In the genomic region with DNA sequence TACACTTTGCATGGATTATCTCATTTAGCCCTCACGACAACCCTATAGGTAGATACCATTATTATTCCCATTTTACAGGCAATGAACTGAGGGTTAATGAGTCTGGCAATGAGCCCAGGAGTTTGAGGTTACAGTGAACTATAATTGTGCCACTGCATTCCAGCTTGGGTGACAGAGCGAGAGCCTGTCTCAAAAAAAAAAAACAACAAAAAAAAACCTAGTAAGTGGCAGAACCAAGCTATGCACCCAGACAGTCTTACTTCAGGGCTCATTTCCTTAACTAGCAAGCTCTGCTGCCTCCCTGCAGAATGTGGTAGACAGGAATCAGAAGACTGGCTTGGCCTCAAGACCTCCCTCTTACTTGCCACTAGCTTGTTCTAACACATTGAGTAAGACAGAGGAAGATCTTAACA, we compare ENCODE assay signal across 24 cellular contexts.
DNase-seq lines count a peak whose midpoint lies in the region; ATAC-seq and TF ChIP-seq lines count a peak whose summit lies in the region.
"Had no signal": no experiment of that assay in that cellular context is flagged by ENCODE, and none has a peak within 500 bp of the region (broad histone marks: within the 10 kb centered on the region; RNA-seq: fewer than 3 reads in every experiment).

No MANE protein-coding gene starts in this region.

- TF ChIP-seq CTCF in parathyroid adenoma (IDR thresholded peaks at IDR 0.05), result no peak

- no peak overlapping the region for H3K4me2 ChIP-seq in parathyroid adenoma (ENCODE audit: low read length)

- H2AFZ ChIP-seq in parathyroid adenoma, result peak overlapping the region; percentile 43

- H3K9me3 ChIP-seq in parathyroid adenoma (ENCODE audit: control insufficient read depth, low read length), result no peaks in the 10 kb centered on the region
- H3K9me3 ChIP-seq: adrenal gland, BE2C, breast epithelium, Caco-2, vagina had no signal

- H3K27me3 ChIP-seq in parathyroid adenoma (ENCODE audit: control insufficient read depth, insufficient read depth, low read length), result no peaks in the 10 kb centered on the region
- H3K27me3 ChIP-seq: adrenal gland, BE2C, breast epithelium, vagina had no signal

- intact Hi-C loops in posterior cingulate gyrus (cut with DNase I), result no loop called here

- no peaks in the 10 kb centered on the region for H3K36me3 ChIP-seq in parathyroid adenoma (ENCODE audit: control insufficient read depth, insufficient read depth, low read length)
- H3K36me3 ChIP-seq: adrenal gland, BE2C, breast epithelium, vagina had no signal

- no peak overlapping the region for H3K4me3 ChIP-seq in parathyroid adenoma (ENCODE audit: low read depth, low read length)
- H3K4me3 ChIP-seq: adrenal gland, breast epithelium, vagina had no signal

- no peak overlapping the region for H3K27ac ChIP-seq in parathyroid adenoma
- H3K27ac ChIP-seq: adrenal gland, breast epithelium, vagina had no signal

- no peak overlapping the region for H3K9ac ChIP-seq in parathyroid adenoma

- H3K4me1 ChIP-seq in parathyroid adenoma, result no peaks in the 10 kb centered on the region
- H3K4me1 ChIP-seq: adrenal gland, BE2C, breast epithelium, Caco-2, vagina had no signal

- H3K79me2 ChIP-seq in parathyroid adenoma, result no peaks in the 10 kb centered on the region

- peak; percentile 35 for DNase-seq in NCI-H2029 (lab: John Stamatoyannopoulos, UW)
- DNase-seq in NCI-H2029 treated with DMSO at 0.1 percent for 48 hours (lab: John Stamatoyannopoulos, UW), result no peak
- peak; percentile 72 for DNase-seq in MV-4-11 (lab: John Stamatoyannopoulos, UW)
- DNase-seq in astrocyte of the hippocampus (ENCODE audit: low read depth, low spot score), result peak; percentile 30
- DNase-seq in NK-92 treated with Interleukin-12 subunit alpha and Interleukin-12 subunit beta, amount 100 ng/mL, for 24 hours (lab: John Stamatoyannopoulos, UW), result no peak
- no peak for DNase-seq in posterior cingulate gyrus
- DNase-seq: 8988T; activated CD4-positive, alpha-beta T cell treated with anti-CD3 and anti-CD28 coated beads, Interleukin-2, amount 50 U/mL, for 4 hours; activated gamma-delta T cell treated with Interleukin-2 at 50 U/mL for 16 hours; adrenal gland; BE2C; Caco-2; HFFc6; MM.1S; naive thymus-derived CD4-positive, alpha-beta T cell; NCI-H1930; NCI-H510A treated with DMSO at 0.1 percent for 48 hours; stimulated activated CD4-positive, alpha-beta T cell treated with anti-CD3 and anti-CD28 coated beads, Interleukin-1b, Interleukin-23, amount 100 ng/mL, for 48 hours had no signal

- ATAC-seq in HG03095 (IDR thresholded peaks at IDR 0.05; ENCODE audit: unreplicated experiment), result no peak
- ATAC-seq: naive thymus-derived CD4-positive, alpha-beta T cell; Right ventricle myocardium inferior; stimulated activated memory B cell treated with anti-CD40 and anti-IgM and Interleukin-4, amounts not matched to agents 10 μg/mL and 1 μg/mL and 100 μg/mL, for 72 hours had no signal

Comparison
In these comparisons a context has a peak if more than half of its experiments do, and no peak if none do; other contexts are left out.
1. DNase-seq: peak in NCI-H2029 (single experiment), MV-4-11 (single experiment) and astrocyte of the hippocampus (single experiment); none in NCI-H2029 treated with DMSO at 0.1 percent for 48 hours (single experiment), NK-92 treated with Interleukin-12 subunit alpha and Interleukin-12 subunit beta, amount 100 ng/mL, for 24 hours (single experiment) and posterior cingulate gyrus (0 of 10).